ENCODE assay signal across 31 cellular contexts in genomic region chr19:40200352-40201099, GRCh38. TPM values are rescaled to one million over a fixed set of nuclear protein-coding genes. Genes with fewer than 3 reads are reported as not detected.
DNase-seq lines count a peak whose midpoint lies in the region; ATAC-seq and TF ChIP-seq lines count a peak whose summit lies in the region.
"Had no signal": no experiment of that assay in that cellular context is flagged by ENCODE, and none has a peak within 500 bp of the region (broad histone marks: within the 10 kb centered on the region; RNA-seq: fewer than 3 reads in every experiment).

No MANE protein-coding gene starts in this region.

- intact Hi-C loops in body of pancreas (cut with DNase I) = no loop called here

- ATAC-seq in body of pancreas (no peak), GM19351 (IDR thresholded peaks at IDR 0.05; ENCODE audit: unreplicated experiment) (no peak)
- ATAC-seq: activated CD8-positive, alpha-beta memory T cell treated with anti-CD3 and anti-CD28 coated beads, Interleukin-2, amount 10 ng/mL, durations not matched to agents 7 days and 5 days; foreskin keratinocyte; heart right ventricle; left cardiac atrium; pancreas; stimulated activated naive B cell treated with anti-CD40 and anti-IgM and Interleukin-4, amounts not matched to agents 10 μg/mL and 1 μg/mL and 100 μg/mL, for 72 hours had no signal

- H3K4me3 ChIP-seq in body of pancreas = no peak overlapping the region
- H3K4me3 ChIP-seq: ascending aorta, esophagus squamous epithelium, heart right ventricle, lung, pancreas, skin epidermis had no signal

- TF ChIP-seq CTCF in body of pancreas (IDR thresholded peaks at IDR 0.05) = no peak

- no peaks in the 10 kb centered on the region for H3K27me3 ChIP-seq in body of pancreas
- H3K27me3 ChIP-seq: ascending aorta, esophagus squamous epithelium, foreskin keratinocyte, heart right ventricle, pancreas had no signal

- no peak for TF ChIP-seq POLR2A in body of pancreas (IDR thresholded peaks at IDR 0.05)

- DNase-seq in A172 (ENCODE audit: low spot score) (peak; percentile 82), HK-2 (ENCODE audit: unreplicated experiment) (peak; percentile 47), SW480 (ENCODE audit: low spot score) (peak; percentile 89), iris pigment epithelial cell (ENCODE audit: low read depth) (peak; percentile 61), kidney glomerular epithelial cell (lab: John Stamatoyannopoulos, UW) (no peak), body of pancreas (no peak), middle frontal gyrus (ENCODE audit: extremely low spot score, low spot score) (no peak)
- DNase-seq: activated CD4-positive, CD25-positive, alpha-beta regulatory T cell; activated CD8-positive, alpha-beta memory T cell treated with anti-CD3 and anti-CD28 coated beads, Interleukin-2, amount 10 ng/mL, durations not matched to agents 7 days and 5 days; activated gamma-delta T cell treated with Interleukin-2 at 50 U/mL for 16 hours; activated naive CD8-positive, alpha-beta T cell treated with anti-CD3 and anti-CD28 coated beads, Interleukin-2, amount 10 ng/mL, durations not matched to agents 7 days and 5 days; activated T-cell treated with anti-CD3 and anti-CD28 coated beads, Interleukin-2, amount 50 U/mL, for 48 hours; caudate nucleus; esophagus squamous epithelium; foreskin keratinocyte; heart right ventricle; IMR-90; left cardiac atrium; NCI-H1048; NCI-H2107; NCI-H446; NCI-H82; nephron progenitor cell; pancreas; stimulated activated naive B cell treated with anti-CD40 and anti-IgM and Interleukin-4, amounts not matched to agents 10 μg/mL and 1 μg/mL and 100 μg/mL, for 72 hours; substantia nigra had no signal

- H3K36me3 ChIP-seq in body of pancreas (replicated peaks in 1 of 2; ENCODE audit: insufficient read depth in 1 of 2, low read depth in 2 of 2) = no peaks in the 10 kb centered on the region
- H3K36me3 ChIP-seq: pancreas had no signal

- no peaks in the 10 kb centered on the region for H3K9me3 ChIP-seq in body of pancreas
- H3K9me3 ChIP-seq: ascending aorta, esophagus squamous epithelium, pancreas had no signal

- no peak overlapping the region for H3K27ac ChIP-seq in body of pancreas
- H3K27ac ChIP-seq: ascending aorta, esophagus squamous epithelium, foreskin keratinocyte, heart right ventricle, pancreas, skin epidermis had no signal

- 85 to 96% methylated on average over 8 to 9 of the region's 9 CpGs for WGBS in body of pancreas, 2 donors

- no peaks in the 10 kb centered on the region for H3K4me1 ChIP-seq in body of pancreas
- H3K4me1 ChIP-seq: ascending aorta, esophagus squamous epithelium, foreskin keratinocyte, heart right ventricle, pancreas had no signal

RNA-seq across cellular contexts. Expression of gene MAP3K10, which starts 9.3 kb away (rescaled TPM):
- 6.2 and 12.1 TPM in 2 replicates for total RNA-seq in A172 (2014; rRNA removed; shearing (Covaris generic))
- 10 to 100 TPM; 15.8 to 25.7 TPM for total RNA-seq in body of pancreas

RNA-seq across cellular contexts. Expression of gene TTC9B, which starts 17.7 kb away (rescaled TPM):
- total RNA-seq in A172 (2014; rRNA removed; shearing (Covaris generic)) = 0.29 TPM in 1 of 2 replicates, not detected in the other
- total RNA-seq in body of pancreas = not detected
- total RNA-seq: activated CD8-positive, alpha-beta memory T cell treated with anti-CD3 and anti-CD28 coated beads, Interleukin-2, amount 10 ng/mL, durations not matched to agents 7 days and 5 days; activated naive CD8-positive, alpha-beta T cell treated with anti-CD3 and anti-CD28 coated beads, Interleukin-2, amount 10 ng/mL, durations not matched to agents 7 days and 5 days; ascending aorta; dermis microvascular lymphatic vessel endothelial cell; esophagus squamous epithelium; foreskin keratinocyte; heart right ventricle; IMR-90; left cardiac atrium; lung; pancreas had no signal

RNA-seq across cellular contexts. Expression of gene CCNP, which starts 26.0 kb away (rescaled TPM):
- total RNA-seq in A172 (2014; rRNA removed; shearing (Covaris generic)) = not detected in 2 replicates
- not detected for total RNA-seq in body of pancreas
- total RNA-seq: ascending aorta, dermis microvascular lymphatic vessel endothelial cell, esophagus squamous epithelium, heart right ventricle had no signal

Comparison
In these comparisons a context has a peak if more than half of its experiments do, and no peak if none do; other contexts are left out.
1. DNase-seq: peak in A172 (single experiment), HK-2 (single experiment), SW480 (single experiment) and iris pigment epithelial cell (single experiment); none in kidney glomerular epithelial cell (single experiment), body of pancreas (0 of 4) and middle frontal gyrus (single experiment).